Comparison of ENCODE assay signal across 8 cellular contexts in genomic region chr12:47816646-47817271, GRCh38. TPM values are rescaled to one million over a fixed set of nuclear protein-coding genes. Genes with fewer than 3 reads are reported as not detected.
DNase-seq lines count a peak whose midpoint lies in the region; ATAC-seq and TF ChIP-seq lines count a peak whose summit lies in the region.

No MANE protein-coding gene starts in this region.

- DNase-seq in A673 (ENCODE audit: low spot score) (no peak), NCI-H146 (lab: John Stamatoyannopoulos, UW) (peak; percentile 41), dermis microvascular lymphatic vessel endothelial cell (ENCODE audit: low read depth in 2 of 2) (peak; percentile 61 to 91), natural killer cell (no peak), middle frontal gyrus (ENCODE audit: extremely low spot score, low spot score) (no peak), SKM-1 (lab: John Stamatoyannopoulos, UW; ENCODE audit: unreplicated experiment) (no peak), NCI-H510A treated with DMSO at 0.1 percent for 48 hours (lab: John Stamatoyannopoulos, UW) (no peak)

- POLR2A ChIA-PET in A673 (lab: Charles Lee; ENCODE audit: low non-redundant PET) = interaction anchor here (0.6 kb wide), 1 partner anchor 433 kb away, joined by 3 read pairs; no protein-coding TSS in a partner anchor

- no peak overlapping the region for H3K4me3 ChIP-seq in A673 (ENCODE audit: low read depth, low read length, poor library complexity, severe bottlenecking)

- no peaks in the 10 kb centered on the region for H3K9me3 ChIP-seq in A673 (ENCODE audit: low read depth, low read length, poor library complexity, severe bottlenecking)

- H3K4me1 Mint-ChIP-seq in natural killer cell = peaks cover 60 to 77% of the 10 kb centered on the region in 2 donors

- no TSS peak for BruUV-seq in A673 (replicated peaks; lab: Mats Ljungman, UMichigan)

- H3K4me3 Mint-ChIP-seq in natural killer cell = peak overlapping the region; percentile 97

- TF ChIP-seq CTCF in A673 (conservative IDR thresholded peaks at IDR 0.05; ENCODE audit: low read depth, low read length) = no peak
- TF ChIP-seq CTCF in natural killer cell (IDR thresholded peaks at IDR 0.05) = no peak

- no peak for ATAC-seq in natural killer cell
- no peak for ATAC-seq in GM21737 (IDR thresholded peaks at IDR 0.05; ENCODE audit: unreplicated experiment)

- no peaks in the 10 kb centered on the region for H3K36me3 Mint-ChIP-seq in natural killer cell

- H3K27ac Mint-ChIP-seq in natural killer cell = peak overlapping the region; percentile 91 to 92

- no peaks in the 10 kb centered on the region for H3K36me3 ChIP-seq in A673 (ENCODE audit: insufficient read depth, low read length, poor library complexity, severe bottlenecking)

- intact Hi-C loops in A673 (cut with micrococcal nuclease; ENCODE audit: unreplicated experiment) (no loop called here), natural killer cell (cut with micrococcal nuclease) (loop anchor here (10.0 kb wide), 2 partner anchors 422 to 602 kb away; no protein-coding TSS in a partner anchor)

- peaks cover 62% of the 10 kb centered on the region for H3K4me1 ChIP-seq in A673 (ENCODE audit: insufficient read depth, low read length, poor library complexity, severe bottlenecking)

- no peaks in the 10 kb centered on the region for H3K27me3 ChIP-seq in A673 (replicated peaks; ENCODE audit: insufficient read depth, low read depth, low read length, poor library complexity)

- peak overlapping the region; percentile 38 for H3K27ac ChIP-seq in A673 (ENCODE audit: low read depth, low read length, poor library complexity, severe bottlenecking)

- no peaks in the 10 kb centered on the region for H3K27me3 Mint-ChIP-seq in natural killer cell (ENCODE audit: low read depth in 2 of 2)

- CTCF ChIA-PET in A673 (lab: Charles Lee) = interaction anchor here (0.9 kb wide), 1 partner anchor 21 kb away, joined by 3 read pairs; no protein-coding TSS in a partner anchor

- no peaks in the 10 kb centered on the region for H3K9me3 Mint-ChIP-seq in natural killer cell

RNA-seq across cellular contexts. Expression of gene HDAC7, which starts 2.9 kb away (rescaled TPM):
- total RNA-seq in A673 (2021) (58.9 and 63.0 TPM in 2 replicates), dermis microvascular lymphatic vessel endothelial cell (28.8 and 43.6 TPM in 2 replicates), natural killer cell (100 to 1,000 TPM; 141 to 235 (median 147) TPM)

RNA-seq across cellular contexts. Expression of gene SLC48A1, which starts 43.7 kb away (rescaled TPM):
- total RNA-seq in A673 (2021) (39.3 and 39.8 TPM in 2 replicates), dermis microvascular lymphatic vessel endothelial cell (9.2 and 9.5 TPM in 2 replicates), natural killer cell (1 to 10 TPM; 2.0 to 4.4 (median 3.4) TPM)

RNA-seq across cellular contexts. Expression of gene RAPGEF3, which starts 58.1 kb away (rescaled TPM):
- total RNA-seq in A673 (2021) (4.3 and 5.7 TPM in 2 replicates), dermis microvascular lymphatic vessel endothelial cell (10.4 and 13.5 TPM in 2 replicates), natural killer cell (under 1 TPM; 0.23 to 0.73 (median 0.49) TPM)

Comparison
In these comparisons a context has a peak if more than half of its experiments do, and no peak if none do; other contexts are left out.
1. DNase-seq: peak in NCI-H146 (single experiment) and dermis microvascular lymphatic vessel endothelial cell (2 of 2); none in A673 (single experiment), natural killer cell (single experiment), middle frontal gyrus (single experiment), SKM-1 (single experiment) and NCI-H510A treated with DMSO at 0.1 percent for 48 hours (single experiment).